Comparison of ENCODE assay signal across 11 cellular contexts in the genomic region with DNA sequence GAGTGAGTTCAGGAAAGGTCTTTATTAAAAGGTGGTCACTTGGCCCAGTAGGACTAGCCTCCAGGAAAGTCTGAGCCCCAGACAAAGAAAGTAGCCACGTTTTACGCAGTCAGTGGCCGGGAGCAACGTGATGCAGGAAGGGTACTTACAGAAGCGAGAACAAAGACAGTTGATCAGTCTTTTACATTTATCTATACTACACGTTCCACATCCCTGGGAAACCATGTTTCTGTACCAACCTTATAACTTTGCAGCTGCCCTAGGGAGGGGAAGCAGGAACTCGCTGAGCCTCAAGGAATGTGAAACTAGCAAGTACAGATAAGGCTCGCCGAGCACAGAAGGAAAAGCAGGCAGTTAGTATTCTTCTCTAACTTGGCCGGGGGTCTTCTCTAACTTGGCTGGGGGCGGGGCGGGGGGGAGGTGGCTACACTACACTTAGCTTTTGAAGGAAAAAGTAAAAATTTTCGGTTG. TPM values are rescaled to one million over a fixed set of nuclear protein-coding genes. Genes with fewer than 3 reads are reported as not detected.
A peak's percentile ranks its signal among the peaks of the same experiment; 100 is the strongest.
DNase-seq lines count a peak whose midpoint lies in the region; ATAC-seq and TF ChIP-seq lines count a peak whose summit lies in the region.
"Had no signal": no experiment of that assay in that cellular context is flagged by ENCODE, and none has a peak within 500 bp of the region (broad histone marks: within the 10 kb centered on the region; RNA-seq: fewer than 3 reads in every experiment).

No MANE protein-coding gene starts in this region.

- H3K9me3 ChIP-seq in ovary = no peaks in the 10 kb centered on the region

- H3K4me3 ChIP-seq in ovary = no peak overlapping the region

- DNase-seq in stimulated activated naive CD8-positive, alpha-beta T cell treated with anti-CD3 and anti-CD28 coated beads, Interleukin-15, Interleukin-2, amounts not matched to agents 100 U/mL and 50 U/mL, for 24 hours = no peak
- DNase-seq in activated CD8-positive, alpha-beta T cell treated with anti-CD3 and anti-CD28 coated beads for 36 hours = no peak
- DNase-seq in iris pigment epithelial cell (ENCODE audit: low read depth) (peak; percentile 15), ovary (no peak), GDM1 (lab: John Stamatoyannopoulos, UW) (no peak)
- DNase-seq: brain microvascular endothelial cell, COR-L47, NCI-H1048 had no signal

- H3K27ac Mint-ChIP-seq in stimulated activated naive CD8-positive, alpha-beta T cell treated with anti-CD3 and anti-CD28 coated beads, Interleukin-15, Interleukin-2, amounts not matched to agents 100 ng/mL and 50 ng/mL, for 24 hours = peak overlapping the region; percentile 72
- no peak overlapping the region for H3K27ac Mint-ChIP-seq in activated CD8-positive, alpha-beta T cell treated with anti-CD3 and anti-CD28 coated beads for 36 hours

- POLR2A ChIA-PET in activated CD8-positive, alpha-beta T cell treated with anti-CD3 and anti-CD28 coated beads for 36 hours (lab: Charles Lee) = interaction anchor here (1.1 to 1.3 kb wide), 3 partner anchors 104 to 179 kb away, joined by 3 read pairs; a partner anchor contains a TSS

- no peaks in the 10 kb centered on the region for H3K27me3 ChIP-seq in ovary
- H3K27me3 ChIP-seq: brain microvascular endothelial cell had no signal

- CTCF ChIA-PET in activated CD8-positive, alpha-beta T cell treated with anti-CD3 and anti-CD28 coated beads for 36 hours (lab: Charles Lee) = interaction anchor here (0.8 to 2.9 kb wide), 8 partner anchors 10 to 304 kb away, joined by 3 to 21 read pairs (median 12); a partner anchor contains a TSS

- H3K27ac ChIP-seq in ovary = no peak overlapping the region
- H3K27ac ChIP-seq: brain microvascular endothelial cell had no signal

- ATAC-seq in stimulated activated naive CD8-positive, alpha-beta T cell treated with anti-CD3 and anti-CD28 coated beads, Interleukin-15, Interleukin-2, amounts not matched to agents 100 U/mL and 50 U/mL, for 24 hours = no peak
- ATAC-seq in activated CD8-positive, alpha-beta T cell treated with anti-CD3 and anti-CD28 coated beads for 36 hours = no peak
- ATAC-seq in HG03095 (IDR thresholded peaks at IDR 0.05; ENCODE audit: unreplicated experiment) (no peak), HG03457 (IDR thresholded peaks at IDR 0.05; ENCODE audit: unreplicated experiment) (no peak)

- intact Hi-C loops in activated CD8-positive, alpha-beta T cell treated with anti-CD3 and anti-CD28 coated beads for 36 hours (cut with micrococcal nuclease) = no loop called here
- intact Hi-C loops in ovary (cut with DNase I) = loop anchor here in 1 of 4 donors (10.0 kb wide), 1 partner anchor 304 kb away; a partner anchor contains a TSS

- H3K4me3 Mint-ChIP-seq in stimulated activated naive CD8-positive, alpha-beta T cell treated with anti-CD3 and anti-CD28 coated beads, Interleukin-15, Interleukin-2, amounts not matched to agents 100 ng/mL and 50 ng/mL, for 24 hours = peak overlapping the region; percentile 86
- peak overlapping the region; percentile 74 for H3K4me3 Mint-ChIP-seq in activated CD8-positive, alpha-beta T cell treated with anti-CD3 and anti-CD28 coated beads for 36 hours

- 13 to 30% (median 13%) methylated on average over 13 of the region's 13 CpGs for WGBS in ovary, 3 donors

- peaks cover 30% of the 10 kb centered on the region for H3K4me1 Mint-ChIP-seq in stimulated activated naive CD8-positive, alpha-beta T cell treated with anti-CD3 and anti-CD28 coated beads, Interleukin-15, Interleukin-2, amounts not matched to agents 100 ng/mL and 50 ng/mL, for 24 hours (ENCODE audit: low read depth)
- peaks cover 24% of the 10 kb centered on the region for H3K4me1 Mint-ChIP-seq in activated CD8-positive, alpha-beta T cell treated with anti-CD3 and anti-CD28 coated beads for 36 hours (ENCODE audit: low read depth)

- no peaks in the 10 kb centered on the region for H3K36me3 Mint-ChIP-seq in stimulated activated naive CD8-positive, alpha-beta T cell treated with anti-CD3 and anti-CD28 coated beads, Interleukin-15, Interleukin-2, amounts not matched to agents 100 ng/mL and 50 ng/mL, for 24 hours (ENCODE audit: low read depth)
- H3K36me3 Mint-ChIP-seq in activated CD8-positive, alpha-beta T cell treated with anti-CD3 and anti-CD28 coated beads for 36 hours (ENCODE audit: low read depth) = peaks cover 2% of the 10 kb centered on the region

- H3K4me1 ChIP-seq in ovary (ENCODE audit: insufficient read depth) = no peaks in the 10 kb centered on the region

- no peak for TF ChIP-seq POLR2A in ovary (IDR thresholded peaks at IDR 0.05)

- no peak for TF ChIP-seq EP300 in ovary (IDR thresholded peaks at IDR 0.05)

- H3K36me3 ChIP-seq in ovary = no peaks in the 10 kb centered on the region
- H3K36me3 ChIP-seq: brain microvascular endothelial cell had no signal

- no peak for TF ChIP-seq CTCF in activated CD8-positive, alpha-beta T cell treated with anti-CD3 and anti-CD28 coated beads for 36 hours (IDR thresholded peaks at IDR 0.05)
- TF ChIP-seq CTCF in ovary (IDR thresholded peaks at IDR 0.05) = no peak

- peaks cover 4% of the 10 kb centered on the region for H3K27me3 Mint-ChIP-seq in stimulated activated naive CD8-positive, alpha-beta T cell treated with anti-CD3 and anti-CD28 coated beads, Interleukin-15, Interleukin-2, amounts not matched to agents 100 ng/mL and 50 ng/mL, for 24 hours
- peaks cover 4% of the 10 kb centered on the region for H3K27me3 Mint-ChIP-seq in activated CD8-positive, alpha-beta T cell treated with anti-CD3 and anti-CD28 coated beads for 36 hours

- no peaks in the 10 kb centered on the region for H3K9me3 Mint-ChIP-seq in stimulated activated naive CD8-positive, alpha-beta T cell treated with anti-CD3 and anti-CD28 coated beads, Interleukin-15, Interleukin-2, amounts not matched to agents 100 ng/mL and 50 ng/mL, for 24 hours
- no peaks in the 10 kb centered on the region for H3K9me3 Mint-ChIP-seq in activated CD8-positive, alpha-beta T cell treated with anti-CD3 and anti-CD28 coated beads for 36 hours

RNA-seq across cellular contexts. Expression of a gene that starts 3.4 kb away (rescaled TPM):
- total RNA-seq in activated CD8-positive, alpha-beta T cell treated with anti-CD3 and anti-CD28 coated beads for 36 hours = 10 to 100 TPM; 20.9 to 22.8 TPM
- 1 to 10 TPM in 2 of 7 donors, under 1 TPM in 5; 0.13 to 1.4 (median 0.48) TPM for total RNA-seq in ovary
- polyA plus RNA-seq in ovary = under 1 TPM; 0.15 to 0.77 TPM

RNA-seq across cellular contexts. Expression of a gene that starts 21.6 kb away (rescaled TPM):
- total RNA-seq in activated CD8-positive, alpha-beta T cell treated with anti-CD3 and anti-CD28 coated beads for 36 hours = 10 to 100 TPM; 17.2 to 19.0 TPM
- total RNA-seq in ovary = 10 to 100 TPM in 4 of 7 donors, 1 to 10 TPM in 3; 2.9 to 13.0 (median 11.1) TPM
- 1 to 10 TPM; 5.4 to 9.7 TPM for polyA plus RNA-seq in ovary

RNA-seq across cellular contexts. Expression of a gene that starts 25.8 kb away (rescaled TPM):
- total RNA-seq in activated CD8-positive, alpha-beta T cell treated with anti-CD3 and anti-CD28 coated beads for 36 hours = 10 to 100 TPM; 21.3 to 22.0 TPM
- total RNA-seq in ovary = 10 to 100 TPM; 21.0 to 57.6 (median 31.0) TPM
- 10 to 100 TPM; 26.9 to 32.0 TPM for polyA plus RNA-seq in ovary

Comparison
In these comparisons a context has a peak if more than half of its experiments do, and no peak if none do; other contexts are left out.
1. RNA of a gene that starts 3.4 kb away (total RNA-seq): 20.9 to 22.8 TPM in activated CD8-positive, alpha-beta T cell treated with anti-CD3 and anti-CD28 coated beads for 36 hours; 0.13 to 1.4 TPM in ovary; every median in the first group is over 4 times any median in the second.